Comparison of ENCODE assay signal across 3 cellular contexts in the genomic region with DNA sequence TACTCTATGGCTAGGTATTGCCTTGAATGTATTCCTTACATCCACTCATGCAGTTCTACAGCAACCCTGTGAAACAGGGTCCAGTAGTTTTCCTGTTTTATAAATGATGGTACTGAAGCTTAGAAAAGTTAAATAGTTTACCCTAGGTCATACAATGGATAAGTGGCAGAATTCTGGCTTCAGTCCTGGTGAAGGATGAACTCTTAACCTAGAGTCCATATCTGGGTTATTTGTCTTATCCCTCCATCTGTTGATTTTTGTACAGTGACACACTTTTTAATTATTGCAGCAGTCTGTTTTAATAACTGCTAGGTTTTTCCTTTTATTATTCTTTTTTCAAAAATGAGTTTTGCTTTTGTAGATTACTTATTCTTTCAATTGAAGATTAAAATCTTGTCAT.
TF ChIP-seq lines count a peak whose summit lies in the region.

No MANE protein-coding gene starts in this region.

TF ChIP-seq in liver, 16 proteins besides CTCF, POLR2A, EP300 and RAD21:
- TF ChIP-seq ZBTB33 (IDR thresholded peaks at IDR 0.05) (no peak), HNF4A (conservative IDR thresholded peaks at IDR 0.05) (peak; percentile 72 to 77), RXRA (IDR thresholded peaks at IDR 0.05) (peak; percentile 37 to 58), EGR1 (IDR thresholded peaks at IDR 0.05; ENCODE audit: low read depth in 2 of 2) (no peak)

TF ChIP-seq in HepG2, 621 proteins besides CTCF, POLR2A, EP300 and RAD21 (continued from another document):
- no peak for TF ChIP-seq ZNF232 (CRISPR knock-in tag; IDR thresholded peaks at IDR 0.05; ENCODE audit: borderline replicate concordance)
- TF ChIP-seq, protein P1, sequence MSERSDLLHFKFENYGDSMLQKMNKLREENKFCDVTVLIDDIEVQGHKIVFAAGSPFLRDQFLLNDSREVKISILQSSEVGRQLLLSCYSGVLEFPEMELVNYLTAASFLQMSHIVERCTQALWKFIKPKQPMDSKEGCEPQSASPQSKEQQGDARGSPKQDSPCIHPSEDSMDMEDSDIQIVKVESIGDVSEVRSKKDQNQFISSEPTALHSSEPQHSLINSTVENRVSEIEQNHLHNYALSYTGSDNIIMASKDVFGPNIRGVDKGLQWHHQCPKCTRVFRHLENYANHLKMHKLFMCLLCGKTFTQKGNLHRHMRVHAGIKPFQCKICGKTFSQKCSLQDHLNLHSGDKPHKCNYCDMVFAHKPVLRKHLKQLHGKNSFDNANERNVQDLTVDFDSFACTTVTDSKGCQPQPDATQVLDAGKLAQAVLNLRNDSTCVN (CRISPR knock-in tag; IDR thresholded peaks at IDR 0.05; ENCODE audit: borderline replicate concordance), result no peak
- no peak for TF ChIP-seq ZNF792 (CRISPR knock-in tag; IDR thresholded peaks at IDR 0.05)
- TF ChIP-seq AGO1 (IDR thresholded peaks at IDR 0.05; ENCODE audit: low read depth, low read length, poor library complexity, severe bottlenecking), result no peak
- TF ChIP-seq PBX3 (CRISPR knock-in tag; IDR thresholded peaks at IDR 0.05; ENCODE audit: borderline replicate concordance), result no peak
- no peak for TF ChIP-seq GATAD1 (CRISPR knock-in tag; IDR thresholded peaks at IDR 0.05)
- TF ChIP-seq BRD4 (CRISPR knock-in tag; IDR thresholded peaks at IDR 0.05), result no peak
- TF ChIP-seq NFE2L1 (CRISPR knock-in tag; IDR thresholded peaks at IDR 0.05; ENCODE audit: borderline replicate concordance), result no peak
- TF ChIP-seq, protein P2, sequence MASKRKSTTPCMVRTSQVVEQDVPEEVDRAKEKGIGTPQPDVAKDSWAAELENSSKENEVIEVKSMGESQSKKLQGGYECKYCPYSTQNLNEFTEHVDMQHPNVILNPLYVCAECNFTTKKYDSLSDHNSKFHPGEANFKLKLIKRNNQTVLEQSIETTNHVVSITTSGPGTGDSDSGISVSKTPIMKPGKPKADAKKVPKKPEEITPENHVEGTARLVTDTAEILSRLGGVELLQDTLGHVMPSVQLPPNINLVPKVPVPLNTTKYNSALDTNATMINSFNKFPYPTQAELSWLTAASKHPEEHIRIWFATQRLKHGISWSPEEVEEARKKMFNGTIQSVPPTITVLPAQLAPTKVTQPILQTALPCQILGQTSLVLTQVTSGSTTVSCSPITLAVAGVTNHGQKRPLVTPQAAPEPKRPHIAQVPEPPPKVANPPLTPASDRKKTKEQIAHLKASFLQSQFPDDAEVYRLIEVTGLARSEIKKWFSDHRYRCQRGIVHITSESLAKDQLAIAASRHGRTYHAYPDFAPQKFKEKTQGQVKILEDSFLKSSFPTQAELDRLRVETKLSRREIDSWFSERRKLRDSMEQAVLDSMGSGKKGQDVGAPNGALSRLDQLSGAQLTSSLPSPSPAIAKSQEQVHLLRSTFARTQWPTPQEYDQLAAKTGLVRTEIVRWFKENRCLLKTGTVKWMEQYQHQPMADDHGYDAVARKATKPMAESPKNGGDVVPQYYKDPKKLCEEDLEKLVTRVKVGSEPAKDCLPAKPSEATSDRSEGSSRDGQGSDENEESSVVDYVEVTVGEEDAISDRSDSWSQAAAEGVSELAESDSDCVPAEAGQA (IDR thresholded peaks at IDR 0.05; ENCODE audit: low read depth), result no peak
- TF ChIP-seq, protein P2 (CRISPR knock-in tag; IDR thresholded peaks at IDR 0.05; ENCODE audit: borderline replicate concordance), result no peak
- TF ChIP-seq GABPB1 (CRISPR knock-in tag; IDR thresholded peaks at IDR 0.05), result no peak
- TF ChIP-seq ELF3 (CRISPR knock-in tag; IDR thresholded peaks at IDR 0.05), result no peak
- TF ChIP-seq ZBTB3 (CRISPR knock-in tag; IDR thresholded peaks at IDR 0.05; ENCODE audit: borderline replicate concordance, low read depth), result no peak
- no peak for TF ChIP-seq ZNF781 (CRISPR knock-in tag; IDR thresholded peaks at IDR 0.05; ENCODE audit: borderline replicate concordance, not compliant biosample characterization)
- no peak for TF ChIP-seq KDM4B (CRISPR knock-in tag; IDR thresholded peaks at IDR 0.05)
TF ChIP-seq in HepG2: peak in this region for 0.

TF ChIP-seq in GM23338, 12 proteins besides CTCF, POLR2A, EP300 and RAD21 (continued from another document):
- TF ChIP-seq JUNB (IDR thresholded peaks at IDR 0.05; ENCODE audit: unreplicated experiment) (no peak), ZNF462 (CRISPR knock-in tag; IDR thresholded peaks at IDR 0.05) (no peak), STAT1 (IDR thresholded peaks at IDR 0.05; ENCODE audit: unreplicated experiment) (no peak), EZH2phosphoT487 (IDR thresholded peaks at IDR 0.05; ENCODE audit: unreplicated experiment) (no peak), NANOG (IDR thresholded peaks at IDR 0.05; ENCODE audit: borderline replicate concordance) (no peak)
- TF ChIP-seq, protein P3, sequence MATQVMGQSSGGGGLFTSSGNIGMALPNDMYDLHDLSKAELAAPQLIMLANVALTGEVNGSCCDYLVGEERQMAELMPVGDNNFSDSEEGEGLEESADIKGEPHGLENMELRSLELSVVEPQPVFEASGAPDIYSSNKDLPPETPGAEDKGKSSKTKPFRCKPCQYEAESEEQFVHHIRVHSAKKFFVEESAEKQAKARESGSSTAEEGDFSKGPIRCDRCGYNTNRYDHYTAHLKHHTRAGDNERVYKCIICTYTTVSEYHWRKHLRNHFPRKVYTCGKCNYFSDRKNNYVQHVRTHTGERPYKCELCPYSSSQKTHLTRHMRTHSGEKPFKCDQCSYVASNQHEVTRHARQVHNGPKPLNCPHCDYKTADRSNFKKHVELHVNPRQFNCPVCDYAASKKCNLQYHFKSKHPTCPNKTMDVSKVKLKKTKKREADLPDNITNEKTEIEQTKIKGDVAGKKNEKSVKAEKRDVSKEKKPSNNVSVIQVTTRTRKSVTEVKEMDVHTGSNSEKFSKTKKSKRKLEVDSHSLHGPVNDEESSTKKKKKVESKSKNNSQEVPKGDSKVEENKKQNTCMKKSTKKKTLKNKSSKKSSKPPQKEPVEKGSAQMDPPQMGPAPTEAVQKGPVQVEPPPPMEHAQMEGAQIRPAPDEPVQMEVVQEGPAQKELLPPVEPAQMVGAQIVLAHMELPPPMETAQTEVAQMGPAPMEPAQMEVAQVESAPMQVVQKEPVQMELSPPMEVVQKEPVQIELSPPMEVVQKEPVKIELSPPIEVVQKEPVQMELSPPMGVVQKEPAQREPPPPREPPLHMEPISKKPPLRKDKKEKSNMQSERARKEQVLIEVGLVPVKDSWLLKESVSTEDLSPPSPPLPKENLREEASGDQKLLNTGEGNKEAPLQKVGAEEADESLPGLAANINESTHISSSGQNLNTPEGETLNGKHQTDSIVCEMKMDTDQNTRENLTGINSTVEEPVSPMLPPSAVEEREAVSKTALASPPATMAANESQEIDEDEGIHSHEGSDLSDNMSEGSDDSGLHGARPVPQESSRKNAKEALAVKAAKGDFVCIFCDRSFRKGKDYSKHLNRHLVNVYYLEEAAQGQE (IDR thresholded peaks at IDR 0.05; ENCODE audit: unreplicated experiment), result no peak
